Comparison of ENCODE assay signal across 10 cellular contexts in genomic region chr10:62733654-62734293, GRCh38.
A peak's percentile ranks its signal among the peaks of the same experiment; 100 is the strongest.
DNase-seq lines count a peak whose midpoint lies in the region; ATAC-seq and TF ChIP-seq lines count a peak whose summit lies in the region.
"Had no signal": no experiment of that assay in that cellular context is flagged by ENCODE, and none has a peak within 500 bp of the region (broad histone marks: within the 10 kb centered on the region; RNA-seq: fewer than 3 reads in every experiment).

No MANE protein-coding gene starts in this region.

- intact Hi-C loops in mammary epithelial cell (cut with micrococcal nuclease): loop anchor here (2.0 kb wide), 1 partner anchor 71 kb away; the partner anchor contains the start of gene ADO

- H3K4me3 ChIP-seq in BLaER1 treated with 17β-estradiol and CSF1 and Interleukin-3, amounts not matched to agents 10 nM and 100 nM: no peak overlapping the region
- no peak overlapping the region for H3K4me3 ChIP-seq in mammary epithelial cell (replicated peaks in 1 of 3; ENCODE audit: insufficient read depth in 1 of 3, low read depth in 2 of 3, low read length in 3 of 3)
- H3K4me3 ChIP-seq: hepatocyte had no signal

- no peaks in the 10 kb centered on the region for H3K9me3 ChIP-seq in BLaER1 treated with 17β-estradiol and CSF1 and Interleukin-3, amounts not matched to agents 10 nM and 100 nM (replicated peaks in 1 of 11)
- H3K9me3 ChIP-seq in mammary epithelial cell (replicated peaks; ENCODE audit: insufficient read depth, low read length): no peaks in the 10 kb centered on the region

- no peak for TF ChIP-seq CTCF in mammary epithelial cell (conservative IDR thresholded peaks at IDR 0.05 in 1 of 2, IDR thresholded peaks at IDR 0.05 in 1 of 2; ENCODE audit: extremely low read depth in 1 of 2, insufficient read depth in 1 of 2, low read depth in 1 of 2, low read length in 2 of 2)

- BruUV-seq in mammary epithelial cell (replicated peaks; lab: Mats Ljungman, UMichigan): no TSS peak

- in situ Hi-C loops in mammary epithelial cell (cut with MboI; ENCODE audit: low sequenced_read_pairs in 2 of 2): no loop called here

- dilution Hi-C loops in mammary epithelial cell (cut with HindIII; ENCODE audit: low sequenced_read_pairs): no loop called here

- peaks cover 19 to 74% (median 57%) of the 10 kb centered on the region in 10 experiments for H3K4me1 ChIP-seq in BLaER1 treated with 17β-estradiol and CSF1 and Interleukin-3, amounts not matched to agents 10 nM and 100 nM
- H3K4me1 ChIP-seq in mammary epithelial cell (ENCODE audit: insufficient read depth, low read length): peaks cover 48% of the 10 kb centered on the region

- H3K79me2 ChIP-seq in mammary epithelial cell (ENCODE audit: insufficient read depth, low read length): no peaks in the 10 kb centered on the region
- H3K79me2 ChIP-seq: hepatocyte had no signal

- no peaks in the 10 kb centered on the region for H3K36me3 ChIP-seq in BLaER1 treated with 17β-estradiol and CSF1 and Interleukin-3, amounts not matched to agents 10 nM and 100 nM
- H3K36me3 ChIP-seq in mammary epithelial cell (ENCODE audit: insufficient read depth, low read length): no peaks in the 10 kb centered on the region

- H3K27ac ChIP-seq in BLaER1 treated with 17β-estradiol and CSF1 and Interleukin-3, amounts not matched to agents 10 nM and 100 nM: peak overlapping the region in 8 of 11 experiments; percentile 2 to 87 (median 74); a peak in 9 of 22 replicates
- no peak overlapping the region for H3K27ac ChIP-seq in mammary epithelial cell (ENCODE audit: insufficient read depth, low read depth, low read length)
- H3K27ac ChIP-seq: hepatocyte had no signal

- no peak overlapping the region for H2AFZ ChIP-seq in mammary epithelial cell (ENCODE audit: low read depth, low read length)
- H2AFZ ChIP-seq: hepatocyte had no signal

- CTCF ChIA-PET in mammary epithelial cell (lab: Charles Lee; ENCODE audit: low non-redundant PET): no interaction called here

- TF ChIP-seq POLR2A in GM18505 (IDR thresholded peaks at IDR 0.05; ENCODE audit: borderline replicate concordance, extremely low read depth, insufficient read depth, insufficient read length): no peak

- H3K9ac ChIP-seq in BLaER1 treated with 17β-estradiol and CSF1 and Interleukin-3, amounts not matched to agents 10 nM and 100 nM: no peak overlapping the region
- H3K9ac ChIP-seq in mammary epithelial cell (ENCODE audit: insufficient read depth, low read length): no peak overlapping the region

- peak overlapping the region in 9 of 11 experiments; percentile 3 to 84 (median 37); a peak in 14 of 22 replicates for H3K4me2 ChIP-seq in BLaER1 treated with 17β-estradiol and CSF1 and Interleukin-3, amounts not matched to agents 10 nM and 100 nM
- no peak overlapping the region for H3K4me2 ChIP-seq in mammary epithelial cell (ENCODE audit: insufficient read depth, low read depth, low read length)
- H3K4me2 ChIP-seq: hepatocyte had no signal

- no peaks in the 10 kb centered on the region for H4K20me1 ChIP-seq in BLaER1 treated with 17β-estradiol and CSF1 and Interleukin-3, amounts not matched to agents 10 nM and 100 nM
- H4K20me1 ChIP-seq in mammary epithelial cell (ENCODE audit: insufficient read depth, low read length): no peaks in the 10 kb centered on the region

- DNase-seq in mammary epithelial cell (peak; percentile 25), SKM-1 (lab: John Stamatoyannopoulos, UW; ENCODE audit: unreplicated experiment) (no peak), superior temporal gyrus (ENCODE audit: extremely low spot score) (no peak), NCI-H1105 treated with DMSO at 0.1 percent for 48 hours (lab: John Stamatoyannopoulos, UW) (no peak)
- DNase-seq: DMS 273 treated with DMSO at 0.1 percent for 48 hours had no signal

- H3K27me3 ChIP-seq in BLaER1 treated with 17β-estradiol and CSF1 and Interleukin-3, amounts not matched to agents 10 nM and 100 nM: no peaks in the 10 kb centered on the region
- no peaks in the 10 kb centered on the region for H3K27me3 ChIP-seq in mammary epithelial cell (ENCODE audit: insufficient read depth, low read length)

- 89% methylated on average over 4 of the region's 4 CpGs for WGBS in mammary epithelial cell (ENCODE audit: low coverage, missing lambda C conversion rate)

- peak; percentile 9 for ATAC-seq in GM19397 (IDR thresholded peaks at IDR 0.05; ENCODE audit: unreplicated experiment)
- ATAC-seq in HG03460 (IDR thresholded peaks at IDR 0.05; ENCODE audit: unreplicated experiment): peak; percentile 2
- no peak for ATAC-seq in GM18505 (IDR thresholded peaks at IDR 0.05; ENCODE audit: unreplicated experiment)
